ENCODE assay signal across 22 cellular contexts in genomic region chr4:142697303-142697702, GRCh38.
DNase-seq lines count a peak whose midpoint lies in the region; ATAC-seq and TF ChIP-seq lines count a peak whose summit lies in the region.
"Had no signal": no experiment of that assay in that cellular context is flagged by ENCODE, and none has a peak within 500 bp of the region (broad histone marks: within the 10 kb centered on the region; RNA-seq: fewer than 3 reads in every experiment).

No MANE protein-coding gene starts in this region.

- H3K79me2 ChIP-seq in Loucy (ENCODE audit: insufficient read depth, low read length) = no peaks in the 10 kb centered on the region
- H3K79me2 ChIP-seq: hepatocyte had no signal

- H3K9ac ChIP-seq in Loucy (ENCODE audit: low read depth, low read length, poor library complexity, severe bottlenecking) = no peak overlapping the region
- H3K9ac ChIP-seq: SK-N-SH had no signal

- H3K9me3 ChIP-seq in Loucy (ENCODE audit: insufficient read depth, low read depth, low read length) (no peaks in the 10 kb centered on the region), left lung (no peaks in the 10 kb centered on the region), thyroid gland (no peaks in the 10 kb centered on the region)
- H3K9me3 ChIP-seq: SK-N-SH, tibial artery had no signal

- H3K27me3 Mint-ChIP-seq in stimulated activated naive CD8-positive, alpha-beta T cell treated with anti-CD3 and anti-CD28 coated beads, Interleukin-15, Interleukin-2, amounts not matched to agents 100 ng/mL and 50 ng/mL, for 24 hours = no peaks in the 10 kb centered on the region
- no peaks in the 10 kb centered on the region for H3K27me3 Mint-ChIP-seq in activated CD8-positive, alpha-beta T cell treated with anti-CD3 and anti-CD28 coated beads, Interleukin-2, amount 10 ng/mL, durations not matched to agents 7 days and 5 days (ENCODE audit: low read depth)
- H3K27me3 Mint-ChIP-seq: B cell had no signal

- TF ChIP-seq CTCF in Loucy (conservative IDR thresholded peaks at IDR 0.05; ENCODE audit: low read length) = no peak
- no peak for TF ChIP-seq CTCF in left lung (IDR thresholded peaks at IDR 0.05)
- TF ChIP-seq CTCF in thyroid gland (IDR thresholded peaks at IDR 0.05) = no peak

- H3K9me3 Mint-ChIP-seq in stimulated activated naive CD8-positive, alpha-beta T cell treated with anti-CD3 and anti-CD28 coated beads, Interleukin-15, Interleukin-2, amounts not matched to agents 100 ng/mL and 50 ng/mL, for 24 hours = no peaks in the 10 kb centered on the region
- no peaks in the 10 kb centered on the region for H3K9me3 Mint-ChIP-seq in activated CD8-positive, alpha-beta T cell treated with anti-CD3 and anti-CD28 coated beads, Interleukin-2, amount 10 ng/mL, durations not matched to agents 7 days and 5 days (ENCODE audit: insufficient read depth)
- H3K9me3 Mint-ChIP-seq: stimulated activated effector memory CD8-positive, alpha-beta T cell treated with anti-CD3 and anti-CD28 coated beads, Interleukin-12 subunit alpha, Interleukin-12 subunit beta, amount 100 ng/mL, for 72 hours had no signal

- H3K4me2 ChIP-seq in Loucy (ENCODE audit: low read depth, low read length, poor library complexity, severe bottlenecking) = peak overlapping the region; percentile 53
- H3K4me2 ChIP-seq: hepatocyte, SK-N-SH had no signal

- H3K36me3 ChIP-seq in Loucy (ENCODE audit: insufficient read depth, low read length) (no peaks in the 10 kb centered on the region), left lung (no peaks in the 10 kb centered on the region), thyroid gland (no peaks in the 10 kb centered on the region)
- H3K36me3 ChIP-seq: tibial artery had no signal

- H3K27me3 ChIP-seq in Loucy (ENCODE audit: insufficient read depth, low read length, poor library complexity, severe bottlenecking) (no peaks in the 10 kb centered on the region), left lung (no peaks in the 10 kb centered on the region), thyroid gland (no peaks in the 10 kb centered on the region)
- H3K27me3 ChIP-seq: hepatocyte, tibial artery had no signal

- DNase-seq in stimulated activated naive CD8-positive, alpha-beta T cell treated with anti-CD3 and anti-CD28 coated beads, Interleukin-15, Interleukin-2, amounts not matched to agents 100 U/mL and 50 U/mL, for 24 hours = no peak
- DNase-seq in activated CD8-positive, alpha-beta T cell treated with anti-CD3 and anti-CD28 coated beads, Interleukin-2, amount 10 ng/mL, durations not matched to agents 7 days and 5 days = no peak
- no peak for DNase-seq in AML-193 (lab: John Stamatoyannopoulos, UW)
- no peak for DNase-seq in left lung
- DNase-seq in thyroid gland = no peak
- DNase-seq: activated CD4-positive, CD25-positive, alpha-beta regulatory T cell treated with anti-CD3 and anti-CD28 coated beads, Interleukin-2, amount 50 U/mL, for 72 hours; amniotic stem cell; H7; NCI-H1436; NCI-H2227 treated with DMSO at 0.1 percent for 48 hours; occipital lobe; right cardiac atrium; RPMI8226; SK-N-SH; stimulated activated CD4-positive, alpha-beta T cell treated with anti-CD3 and anti-CD28 coated beads, Interleukin-15, amount 100 ng/mL, for 24 hours; tibial artery had no signal

- no peak overlapping the region for H3K4me3 Mint-ChIP-seq in stimulated activated naive CD8-positive, alpha-beta T cell treated with anti-CD3 and anti-CD28 coated beads, Interleukin-15, Interleukin-2, amounts not matched to agents 100 ng/mL and 50 ng/mL, for 24 hours
- H3K4me3 Mint-ChIP-seq in activated CD8-positive, alpha-beta T cell treated with anti-CD3 and anti-CD28 coated beads, Interleukin-2, amount 10 ng/mL, durations not matched to agents 7 days and 5 days = peak overlapping the region; percentile 23
- H3K4me3 Mint-ChIP-seq: B cell; stimulated activated effector memory CD8-positive, alpha-beta T cell treated with anti-CD3 and anti-CD28 coated beads, Interleukin-12 subunit alpha, Interleukin-12 subunit beta, amount 100 ng/mL, for 72 hours had no signal

- no peak for ATAC-seq in stimulated activated naive CD8-positive, alpha-beta T cell treated with anti-CD3 and anti-CD28 coated beads, Interleukin-15, Interleukin-2, amounts not matched to agents 100 U/mL and 50 U/mL, for 24 hours
- no peak for ATAC-seq in activated CD8-positive, alpha-beta T cell treated with anti-CD3 and anti-CD28 coated beads, Interleukin-2, amount 10 ng/mL, durations not matched to agents 7 days and 5 days
- no peak for ATAC-seq in left lung
- ATAC-seq: right cardiac atrium had no signal

- no peak overlapping the region for H3K27ac ChIP-seq in left lung
- H3K27ac ChIP-seq in thyroid gland = no peak overlapping the region
- H3K27ac ChIP-seq: hepatocyte, tibial artery had no signal

- H4K20me1 ChIP-seq in Loucy (ENCODE audit: insufficient read depth, low read length, poor library complexity, severe bottlenecking) = no peaks in the 10 kb centered on the region

- H3K9me2 ChIP-seq in Loucy (replicated peaks; ENCODE audit: low read depth, low read length) = no peaks in the 10 kb centered on the region
- H3K9me2 ChIP-seq: SK-N-SH had no signal

- no peaks in the 10 kb centered on the region for H3K36me3 Mint-ChIP-seq in stimulated activated naive CD8-positive, alpha-beta T cell treated with anti-CD3 and anti-CD28 coated beads, Interleukin-15, Interleukin-2, amounts not matched to agents 100 ng/mL and 50 ng/mL, for 24 hours (ENCODE audit: low read depth)
- H3K36me3 Mint-ChIP-seq in activated CD8-positive, alpha-beta T cell treated with anti-CD3 and anti-CD28 coated beads, Interleukin-2, amount 10 ng/mL, durations not matched to agents 7 days and 5 days (ENCODE audit: low read depth) = peaks cover 24% of the 10 kb centered on the region
- H3K36me3 Mint-ChIP-seq: stimulated activated effector memory CD8-positive, alpha-beta T cell treated with anti-CD3 and anti-CD28 coated beads, Interleukin-12 subunit alpha, Interleukin-12 subunit beta, amount 100 ng/mL, for 72 hours had no signal

- H3F3A ChIP-seq in Loucy (ENCODE audit: low read depth) = no peaks in the 10 kb centered on the region

- peak overlapping the region; percentile 19 for H3K27ac Mint-ChIP-seq in stimulated activated naive CD8-positive, alpha-beta T cell treated with anti-CD3 and anti-CD28 coated beads, Interleukin-15, Interleukin-2, amounts not matched to agents 100 ng/mL and 50 ng/mL, for 24 hours
- H3K27ac Mint-ChIP-seq in activated CD8-positive, alpha-beta T cell treated with anti-CD3 and anti-CD28 coated beads, Interleukin-2, amount 10 ng/mL, durations not matched to agents 7 days and 5 days = peak overlapping the region; percentile 91
- H3K27ac Mint-ChIP-seq: B cell had no signal

- no peak for TF ChIP-seq POLR2A in thyroid gland (IDR thresholded peaks at IDR 0.05)

- WGBS in thyroid gland, 2 donors = 80 to 93% methylated on average over 2 of the region's 2 CpGs

- CTCF ChIA-PET in activated CD8-positive, alpha-beta T cell treated with anti-CD3 and anti-CD28 coated beads, Interleukin-2, amount 10 ng/mL, durations not matched to agents 7 days and 5 days (lab: Charles Lee) = no interaction called here

- H3K4me1 ChIP-seq in Loucy (ENCODE audit: insufficient read depth, low read length, poor library complexity, severe bottlenecking) (peaks cover 48% of the 10 kb centered on the region), left lung (no peaks in the 10 kb centered on the region), thyroid gland (peaks cover 0 to 8% of the 10 kb centered on the region in 2 donors)

- intact Hi-C loops in left lung (cut with DNase I) = no loop called here
- intact Hi-C loops in thyroid gland (cut with DNase I) = no loop called here

- peaks cover 56% of the 10 kb centered on the region for H3K4me1 Mint-ChIP-seq in stimulated activated naive CD8-positive, alpha-beta T cell treated with anti-CD3 and anti-CD28 coated beads, Interleukin-15, Interleukin-2, amounts not matched to agents 100 ng/mL and 50 ng/mL, for 24 hours (ENCODE audit: low read depth)
- peaks cover 52% of the 10 kb centered on the region for H3K4me1 Mint-ChIP-seq in activated CD8-positive, alpha-beta T cell treated with anti-CD3 and anti-CD28 coated beads, Interleukin-2, amount 10 ng/mL, durations not matched to agents 7 days and 5 days (ENCODE audit: low read depth)
- H3K4me1 Mint-ChIP-seq: B cell had no signal

- POLR2A ChIA-PET in activated CD8-positive, alpha-beta T cell treated with anti-CD3 and anti-CD28 coated beads, Interleukin-2, amount 10 ng/mL, durations not matched to agents 7 days and 5 days (lab: Charles Lee) = no interaction called here

- no peak overlapping the region for H3K4me3 ChIP-seq in Loucy (ENCODE audit: low read length, poor library complexity, severe bottlenecking)
- H3K4me3 ChIP-seq in left lung = no peak overlapping the region
- no peak overlapping the region for H3K4me3 ChIP-seq in thyroid gland (replicated peaks in 1 of 3)
- H3K4me3 ChIP-seq: hepatocyte, lung, tibial artery had no signal

- H2AFZ ChIP-seq in Loucy (ENCODE audit: low read length) = no peak overlapping the region
- H2AFZ ChIP-seq: hepatocyte had no signal
